Comparison of ENCODE assay signal across 9 cellular contexts in the genomic region with DNA sequence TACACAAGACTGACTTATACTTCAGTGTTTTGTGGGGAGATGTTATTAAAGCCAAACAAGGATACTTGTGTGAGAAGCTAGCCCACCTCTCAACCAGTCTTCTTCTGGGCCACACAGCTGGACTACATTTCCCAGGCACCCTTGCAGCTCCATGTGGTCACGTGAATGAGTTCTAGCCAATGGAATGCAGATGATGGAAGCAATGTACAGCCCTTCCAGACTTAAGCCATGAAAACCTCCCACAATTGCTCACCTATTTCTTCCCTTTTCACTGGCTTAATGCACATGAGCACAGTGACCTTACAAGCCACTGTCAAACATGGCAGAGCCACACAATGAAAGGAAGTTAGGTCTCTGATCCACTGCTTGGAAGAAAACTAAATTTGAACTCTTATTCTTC. TPM values are rescaled to one million over a fixed set of nuclear protein-coding genes. Genes with fewer than 3 reads are reported as not detected.
DNase-seq lines count a peak whose midpoint lies in the region; ATAC-seq, FAIRE-seq and TF ChIP-seq lines count a peak whose summit lies in the region.
"Had no signal": no experiment of that assay in that cellular context is flagged by ENCODE, and none has a peak within 500 bp of the region (broad histone marks: within the 10 kb centered on the region; RNA-seq: fewer than 3 reads in every experiment).

No MANE protein-coding gene starts in this region.

- no peaks in the 10 kb centered on the region for H4K20me1 ChIP-seq in mammary epithelial cell (ENCODE audit: insufficient read depth, low read length)

- FAIRE-seq in D721Med (lab: Jason Lieb, UNC), result no peak

- H3K27ac Mint-ChIP-seq in activated CD4-positive, alpha-beta T cell treated with anti-CD3 and anti-CD28 coated beads for 36 hours, result no peak overlapping the region
- H3K27ac Mint-ChIP-seq: CD8-positive, alpha-beta memory T cell had no signal

- 23% methylated on average over 1 of the region's 1 CpG for WGBS in mammary epithelial cell (ENCODE audit: low coverage, missing lambda C conversion rate)

- POLR2A ChIA-PET in activated CD4-positive, alpha-beta T cell treated with anti-CD3 and anti-CD28 coated beads for 36 hours (lab: Charles Lee), result no interaction called here

- H3K27ac ChIP-seq in mammary epithelial cell (ENCODE audit: insufficient read depth, low read depth, low read length), result no peak overlapping the region

- H3K4me3 Mint-ChIP-seq in activated CD4-positive, alpha-beta T cell treated with anti-CD3 and anti-CD28 coated beads for 36 hours, result no peak overlapping the region
- H3K4me3 Mint-ChIP-seq: CD8-positive, alpha-beta memory T cell had no signal

- H3K9me3 ChIP-seq in mammary epithelial cell (replicated peaks; ENCODE audit: insufficient read depth, low read length), result no peaks in the 10 kb centered on the region

- no peak overlapping the region for H3K4me3 ChIP-seq in mammary epithelial cell (replicated peaks in 1 of 3; ENCODE audit: insufficient read depth in 1 of 3, low read depth in 2 of 3, low read length in 3 of 3)

- TF ChIP-seq CTCF in mammary epithelial cell (conservative IDR thresholded peaks at IDR 0.05 in 1 of 2, IDR thresholded peaks at IDR 0.05 in 1 of 2; ENCODE audit: extremely low read depth in 1 of 2, insufficient read depth in 1 of 2, low read depth in 1 of 2, low read length in 2 of 2), result no peak
- TF ChIP-seq CTCF in D721Med (IDR thresholded peaks at IDR 0.05; ENCODE audit: insufficient read depth, missing control alignments), result no peak

- ATAC-seq in activated CD4-positive, alpha-beta T cell treated with anti-CD3 and anti-CD28 coated beads for 36 hours, result peak; percentile 98
- peak; percentile 98 for ATAC-seq in GM19455 (IDR thresholded peaks at IDR 0.05; ENCODE audit: unreplicated experiment)
- peak; percentile 97 for ATAC-seq in HG03280 (IDR thresholded peaks at IDR 0.05; ENCODE audit: unreplicated experiment)

- no peaks in the 10 kb centered on the region for H3K9me3 Mint-ChIP-seq in activated CD4-positive, alpha-beta T cell treated with anti-CD3 and anti-CD28 coated beads for 36 hours (ENCODE audit: low read depth)
- H3K9me3 Mint-ChIP-seq: CD8-positive, alpha-beta memory T cell had no signal

- no TSS peak for BruUV-seq in mammary epithelial cell (replicated peaks; lab: Mats Ljungman, UMichigan)

- CTCF ChIA-PET in activated CD4-positive, alpha-beta T cell treated with anti-CD3 and anti-CD28 coated beads for 36 hours (lab: Charles Lee), result no interaction called here
- CTCF ChIA-PET in mammary epithelial cell (lab: Charles Lee; ENCODE audit: low non-redundant PET), result interaction anchor here (0.5 kb wide), 1 partner anchor 245 kb away, joined by 3 read pairs; no protein-coding TSS in a partner anchor

- H2AFZ ChIP-seq in mammary epithelial cell (ENCODE audit: low read depth, low read length), result peak overlapping the region; percentile 31

- H3K27me3 Mint-ChIP-seq in activated CD4-positive, alpha-beta T cell treated with anti-CD3 and anti-CD28 coated beads for 36 hours, result peaks cover 11% of the 10 kb centered on the region

- H3K4me2 ChIP-seq in mammary epithelial cell (ENCODE audit: insufficient read depth, low read depth, low read length), result no peak overlapping the region

- H3K4me1 ChIP-seq in mammary epithelial cell (ENCODE audit: insufficient read depth, low read length), result no peaks in the 10 kb centered on the region

- intact Hi-C loops in activated CD4-positive, alpha-beta T cell treated with anti-CD3 and anti-CD28 coated beads for 36 hours (cut with DNase I, micrococcal nuclease), result loop anchor here in 1 of 2 experiments (1.0 kb wide), 1 partner anchor 20 kb away; the partner anchor contains the start of gene FEZ2
- intact Hi-C loops in mammary epithelial cell (cut with micrococcal nuclease), result no loop called here

- peak; percentile 60 for DNase-seq in activated CD4-positive, alpha-beta T cell treated with anti-CD3 and anti-CD28 coated beads for 36 hours
- no peak for DNase-seq in activated CD4-positive, alpha-beta T cell treated with anti-CD3 and anti-CD28 coated beads for 1 hour
- DNase-seq in NCI-H524 treated with DMSO at 0.1 percent for 48 hours (lab: John Stamatoyannopoulos, UW) (peak; percentile 3), mammary epithelial cell (peak; percentile 72), medulla oblongata (ENCODE audit: extremely low spot score) (peak; percentile 18), D721Med (ENCODE audit: insufficient read length, low spot score) (no peak)

- no peaks in the 10 kb centered on the region for H3K36me3 ChIP-seq in mammary epithelial cell (ENCODE audit: insufficient read depth, low read length)

- no peaks in the 10 kb centered on the region for H3K27me3 ChIP-seq in mammary epithelial cell (ENCODE audit: insufficient read depth, low read length)

- no peaks in the 10 kb centered on the region for H3K79me2 ChIP-seq in mammary epithelial cell (ENCODE audit: insufficient read depth, low read length)

- H3K9ac ChIP-seq in mammary epithelial cell (ENCODE audit: insufficient read depth, low read length), result no peak overlapping the region

- in situ Hi-C loops in mammary epithelial cell (cut with MboI; ENCODE audit: low sequenced_read_pairs in 2 of 2), result no loop called here

- no peaks in the 10 kb centered on the region for H3K36me3 Mint-ChIP-seq in activated CD4-positive, alpha-beta T cell treated with anti-CD3 and anti-CD28 coated beads for 36 hours (ENCODE audit: low read depth)
- H3K36me3 Mint-ChIP-seq: CD8-positive, alpha-beta memory T cell had no signal

- H3K4me1 Mint-ChIP-seq in activated CD4-positive, alpha-beta T cell treated with anti-CD3 and anti-CD28 coated beads for 36 hours, result no peaks in the 10 kb centered on the region
- H3K4me1 Mint-ChIP-seq: CD8-positive, alpha-beta memory T cell had no signal

- dilution Hi-C loops in mammary epithelial cell (cut with HindIII; ENCODE audit: low sequenced_read_pairs), result no loop called here

RNA-seq across cellular contexts. Expression of gene FEZ2, which starts 20.4 kb away (rescaled TPM):
- 10 to 100 TPM in 1 of 2 experiments, 1 to 10 TPM in 1; 9.1 to 12.2 TPM for total RNA-seq in activated CD4-positive, alpha-beta T cell treated with anti-CD3 and anti-CD28 coated beads for 36 hours
- 10 to 100 TPM; 34.3 to 42.0 TPM for total RNA-seq in mammary epithelial cell
- 20.0 TPM for polyA plus RNA-seq in mammary epithelial cell
- polyA minus RNA-seq in mammary epithelial cell, result 36.3 TPM

Comparison
In these comparisons a context has a peak if more than half of its experiments do, and no peak if none do; other contexts are left out.
1. DNase-seq: peak in activated CD4-positive, alpha-beta T cell treated with anti-CD3 and anti-CD28 coated beads for 36 hours (single experiment), NCI-H524 treated with DMSO at 0.1 percent for 48 hours (single experiment), mammary epithelial cell (single experiment) and medulla oblongata (single experiment); none in activated CD4-positive, alpha-beta T cell treated with anti-CD3 and anti-CD28 coated beads for 1 hour (single experiment) and D721Med (single experiment).
2. Peak in every context shown above with its lines, with median percentiles within 50 percentile points of each other: ATAC-seq.